Comparison of ENCODE assay signal across 1 cellular context in the genomic region with DNA sequence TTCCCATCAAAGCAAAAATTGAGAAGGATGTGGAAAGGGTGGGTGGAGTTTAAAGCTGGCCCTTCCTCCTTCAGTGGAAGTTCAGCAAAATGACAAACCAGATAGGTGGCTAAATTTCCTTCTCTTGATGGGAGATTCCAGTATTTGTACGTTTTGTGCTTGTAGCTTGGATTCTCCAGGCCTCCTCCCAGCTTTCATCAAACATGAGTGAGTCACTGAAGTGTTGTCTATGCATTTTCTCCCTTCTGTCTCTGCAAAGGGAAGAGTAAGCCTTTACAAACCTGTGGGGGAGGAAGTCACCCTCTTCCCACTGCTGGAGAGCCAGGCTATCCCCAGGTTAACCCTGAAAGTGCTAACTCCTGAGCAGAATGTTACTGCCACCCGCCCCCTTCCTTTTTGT.
TF ChIP-seq lines count a peak whose summit lies in the region.

No MANE protein-coding gene starts in this region.

TF ChIP-seq in IMR-90, 13 proteins besides CTCF, POLR2A, EP300 and RAD21:
- TF ChIP-seq RCOR1 (IDR thresholded peaks at IDR 0.05; ENCODE audit: insufficient replicate concordance, low read length) (no peak), MXI1 (IDR thresholded peaks at IDR 0.05; ENCODE audit: borderline replicate concordance, low read depth, low read length) (no peak), USF2 (IDR thresholded peaks at IDR 0.05; ENCODE audit: low read depth, low read length) (no peak), NFE2L2 (IDR thresholded peaks at IDR 0.05; ENCODE audit: low read depth, low read length) (no peak), MAZ (IDR thresholded peaks at IDR 0.05; ENCODE audit: borderline replicate concordance, low read depth, low read length) (no peak), BHLHE40 (IDR thresholded peaks at IDR 0.05; ENCODE audit: low read depth, low read length) (no peak), FOS (IDR thresholded peaks at IDR 0.05; ENCODE audit: low read depth, low read length) (peak; percentile 66), CEBPB (IDR thresholded peaks at IDR 0.05; ENCODE audit: low read depth, low read length) (peak; percentile 28; the same call in 1 of the 2 replicates), SMC3 (IDR thresholded peaks at IDR 0.05; ENCODE audit: low read depth, low read length) (no peak)
TF ChIP-seq in IMR-90: peak in this region for 2.
